In the genomic region with DNA sequence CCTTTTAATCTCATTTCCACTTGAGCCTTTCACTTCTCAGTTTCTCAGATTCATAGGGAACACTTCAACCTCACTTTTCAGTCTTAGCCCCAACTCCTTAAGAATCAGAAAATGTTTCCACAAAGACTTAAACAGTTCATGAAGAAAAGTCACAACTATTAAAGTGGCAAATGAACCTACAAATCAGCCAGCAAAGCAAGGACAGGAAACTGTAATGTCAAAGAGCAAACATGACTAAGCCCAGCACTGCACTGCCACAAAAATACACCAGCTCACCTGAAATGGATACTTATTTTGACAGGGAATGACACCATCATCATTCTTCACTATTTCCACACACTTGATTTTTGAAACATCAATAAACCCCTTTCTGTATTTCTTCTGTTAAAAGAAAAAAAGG, we compare ENCODE assay signal across 27 cellular contexts. TPM values are rescaled to one million over a fixed set of nuclear protein-coding genes. Genes with fewer than 3 reads are reported as not detected.
DNase-seq lines count a peak whose midpoint lies in the region; ATAC-seq, FAIRE-seq and TF ChIP-seq lines count a peak whose summit lies in the region.
"Had no signal": no experiment of that assay in that cellular context is flagged by ENCODE, and none has a peak within 500 bp of the region (broad histone marks: within the 10 kb centered on the region; RNA-seq: fewer than 3 reads in every experiment).

No MANE protein-coding gene starts in this region.

- no peak for ATAC-seq in HG03469 (IDR thresholded peaks at IDR 0.05; ENCODE audit: unreplicated experiment)
- ATAC-seq in naive thymus-derived CD8-positive, alpha-beta T cell, result no peak
- ATAC-seq: esophagus mucosa, gastroesophageal sphincter, mucosa of descending colon had no signal

- no peak overlapping the region for H3K4me3 Mint-ChIP-seq in naive thymus-derived CD8-positive, alpha-beta T cell
- H3K4me3 Mint-ChIP-seq: CD4-positive, alpha-beta T cell; dendritic cell treated with granulocyte-macrophage colony-stimulating factor and Interleukin-4, amounts not matched to agents 40 ng/mL and 50 ng/mL, for 4 days had no signal

- no peaks in the 10 kb centered on the region for H3K4me1 ChIP-seq in hepatocyte (ENCODE audit: insufficient read depth)
- H3K4me1 ChIP-seq: Peyer's patch, vagina had no signal

- H3K27me3 ChIP-seq in hepatocyte, result no peaks in the 10 kb centered on the region
- H3K27me3 ChIP-seq: adrenal gland, gastroesophageal sphincter, Peyer's patch, spleen, vagina had no signal

- DNase-seq in ACHN, result peak; percentile 3
- no peak for DNase-seq in GM18507 (ENCODE audit: extremely low spot score, insufficient read length, low read depth)
- peak; percentile 10 for DNase-seq in NCI-H69 (lab: John Stamatoyannopoulos, UW)
- peak; percentile 34 for DNase-seq in epithelial cell of esophagus (ENCODE audit: low read depth)
- DNase-seq in hepatocyte (ENCODE audit: low spot score), result no peak
- DNase-seq in DMS153 treated with DMSO at 0.1 percent for 48 hours (lab: John Stamatoyannopoulos, UW; ENCODE audit: unreplicated experiment), result no peak
- DNase-seq in naive thymus-derived CD8-positive, alpha-beta T cell, result no peak
- DNase-seq: activated CD4-positive, CD25-positive, alpha-beta regulatory T cell treated with anti-CD3 and anti-CD28 coated beads, Interleukin-2, amount 50 U/mL, for 72 hours; adrenal gland; CD4-positive, alpha-beta T cell; DMS79; GM23248; Karpas-422; left ventricle myocardium inferior; mucosa of descending colon; NCI-H1417 treated with DMSO at 0.1 percent for 48 hours; NCI-H774; Peyer's patch; spleen; stimulated activated CD8-positive, alpha-beta memory T cell treated with anti-CD3 and anti-CD28 coated beads, Interleukin-4, amount 100 ng/mL, for 48 hours; substantia nigra; T-helper 9 cell had no signal

- H3K36me3 ChIP-seq in hepatocyte (replicated peaks; ENCODE audit: insufficient read depth, low read depth), result no peaks in the 10 kb centered on the region
- H3K36me3 ChIP-seq: adrenal gland, gastroesophageal sphincter, left ventricle myocardium inferior, Peyer's patch, vagina had no signal

- POLR2A ChIA-PET in naive thymus-derived CD8-positive, alpha-beta T cell (lab: Charles Lee), result no interaction called here

- H3K4me3 ChIP-seq in epithelial cell of esophagus (ENCODE audit: low read length) (no peak overlapping the region), hepatocyte (no peak overlapping the region)
- H3K4me3 ChIP-seq: adrenal gland, gastroesophageal sphincter, GM23248, left ventricle myocardium inferior, mucosa of descending colon, Peyer's patch, spleen, vagina had no signal

- TF ChIP-seq CTCF in epithelial cell of esophagus (IDR thresholded peaks at IDR 0.05; ENCODE audit: insufficient read depth, low read depth, low read length, missing control alignments), result no peak
- no peak for TF ChIP-seq CTCF in hepatocyte (IDR thresholded peaks at IDR 0.05; ENCODE audit: poor library complexity)

- H3K9me2 ChIP-seq in hepatocyte (replicated peaks; ENCODE audit: insufficient read depth), result no peaks in the 10 kb centered on the region

- H3K9me3 Mint-ChIP-seq in naive thymus-derived CD8-positive, alpha-beta T cell, result peaks cover 0 to 18% (median 3%) of the 10 kb centered on the region in 9 donors
- H3K9me3 Mint-ChIP-seq: CD4-positive, alpha-beta T cell; dendritic cell treated with granulocyte-macrophage colony-stimulating factor and Interleukin-4, amounts not matched to agents 40 ng/mL and 50 ng/mL, for 4 days had no signal

- no peaks in the 10 kb centered on the region for H3K9me3 ChIP-seq in hepatocyte (ENCODE audit: low read depth)
- H3K9me3 ChIP-seq: adrenal gland, gastroesophageal sphincter, left ventricle myocardium inferior, mucosa of descending colon, Peyer's patch, vagina had no signal

- peaks cover 0 to 13% (median 11%) of the 10 kb centered on the region in 3 donors for H3K36me3 Mint-ChIP-seq in naive thymus-derived CD8-positive, alpha-beta T cell

- no peak overlapping the region for H3K4me2 ChIP-seq in hepatocyte

- no peak overlapping the region for H3K27ac Mint-ChIP-seq in naive thymus-derived CD8-positive, alpha-beta T cell
- H3K27ac Mint-ChIP-seq: CD4-positive, alpha-beta T cell; dendritic cell treated with granulocyte-macrophage colony-stimulating factor and Interleukin-4, amounts not matched to agents 40 ng/mL and 50 ng/mL, for 4 days had no signal

- FAIRE-seq in GM18507 (lab: Jason Lieb, UNC), result peak; percentile 52

- H3K27me3 Mint-ChIP-seq in naive thymus-derived CD8-positive, alpha-beta T cell, result no peaks in the 10 kb centered on the region
- H3K27me3 Mint-ChIP-seq: CD4-positive, alpha-beta T cell; dendritic cell treated with granulocyte-macrophage colony-stimulating factor and Interleukin-4, amounts not matched to agents 40 ng/mL and 50 ng/mL, for 4 days had no signal

- H3K27ac ChIP-seq in hepatocyte, result no peak overlapping the region
- H3K27ac ChIP-seq: adrenal gland, gastroesophageal sphincter, GM23248, left ventricle myocardium inferior, Peyer's patch, spleen, vagina had no signal

- H2AFZ ChIP-seq in hepatocyte, result no peak overlapping the region
- H2AFZ ChIP-seq: GM23248 had no signal

- H4K20me1 ChIP-seq in hepatocyte (ENCODE audit: insufficient read depth, poor library complexity, severe bottlenecking), result no peaks in the 10 kb centered on the region

- H3K4me1 Mint-ChIP-seq in naive thymus-derived CD8-positive, alpha-beta T cell, result peaks cover 0 to 6% (median 0%) of the 10 kb centered on the region in 4 donors

- no peaks in the 10 kb centered on the region for H3K79me2 ChIP-seq in hepatocyte

- in situ Hi-C loops in ACHN (cut with HindIII; ENCODE audit: low pct_ligation_motif_present, low pct_unique_long_range_greater_than_20kb, low sequenced_read_pairs), result no loop called here

RNA-seq across cellular contexts. Expression of a gene that starts 41.8 kb away (rescaled TPM):
- 0.40 and 1.5 TPM in 2 replicates for total RNA-seq in hepatocyte
- polyA plus RNA-seq in hepatocyte, result 0.18 and 0.76 TPM in 2 replicates
- total RNA-seq in naive thymus-derived CD8-positive, alpha-beta T cell, result 100 to 1,000 TPM; 135 to 140 TPM
- 10 to 100 TPM; 57.8 to 92.2 (median 60.4) TPM for polyA plus RNA-seq in naive thymus-derived CD8-positive, alpha-beta T cell
- total RNA-seq: GM23248 had no signal
- polyA plus RNA-seq: GM23248 had no signal

Comparison
In these comparisons a context has a peak if more than half of its experiments do, and no peak if none do; other contexts are left out.
1. DNase-seq: peak in ACHN (single experiment), NCI-H69 (single experiment) and epithelial cell of esophagus (single experiment); none in GM18507 (single experiment), hepatocyte (single experiment), DMS153 treated with DMSO at 0.1 percent for 48 hours (single experiment) and naive thymus-derived CD8-positive, alpha-beta T cell (0 of 10).
2. RNA of a gene that starts 41.8 kb away (total RNA-seq): 135 to 140 TPM in naive thymus-derived CD8-positive, alpha-beta T cell; 0.40 to 1.5 TPM in hepatocyte; every median in the first group is over 10 times any median in the second.